ENCODE assay signal across 8 cellular contexts in genomic region chr12:106248177-106248848, GRCh38. TPM values are rescaled to one million over a fixed set of nuclear protein-coding genes. Genes with fewer than 3 reads are reported as not detected.
DNase-seq lines count a peak whose midpoint lies in the region; ATAC-seq lines count a peak whose summit lies in the region.

No MANE protein-coding gene starts in this region.

- in situ Hi-C loops in SK-MEL-5 (cut with HindIII; ENCODE audit: low pct_unique_long_range_greater_than_20kb, low sequenced_read_pairs): no loop called here

- H3K9ac ChIP-seq in skeletal muscle satellite cell (ENCODE audit: low read depth, low read length): peak overlapping the region; percentile 99

- no peaks in the 10 kb centered on the region for H3K27me3 ChIP-seq in skeletal muscle satellite cell (ENCODE audit: control insufficient read depth, insufficient read depth, low read length)

- ATAC-seq in HG02885 (IDR thresholded peaks at IDR 0.05; ENCODE audit: poor library complexity, unreplicated experiment): peak; percentile 23

- peaks cover 32% of the 10 kb centered on the region for H3K4me1 ChIP-seq in skeletal muscle satellite cell (ENCODE audit: control insufficient read depth, insufficient read depth, low read length)

- DNase-seq in activated gamma-delta T cell treated with Interleukin-2 at 50 U/mL for 16 hours (peak; percentile 12), activated gamma-delta T cell (lab: John Stamatoyannopoulos, UW) (no peak), SK-MEL-5 (ENCODE audit: low read depth, low spot score) (peak; percentile 68), cerebellar cortex (ENCODE audit: low spot score) (peak; percentile 67), iris pigment epithelial cell (ENCODE audit: low read depth) (peak; percentile 76), HUDEP-2 (lab: John Stamatoyannopoulos, UW; ENCODE audit: unreplicated experiment in 76 of 76) (no peak)

- peaks cover 18% of the 10 kb centered on the region for H3K36me3 ChIP-seq in skeletal muscle satellite cell (ENCODE audit: insufficient read depth, low read length)

- peak overlapping the region; percentile 90 for H3K4me3 ChIP-seq in skeletal muscle satellite cell (ENCODE audit: low read length)

- no peaks in the 10 kb centered on the region for H3K9me3 ChIP-seq in skeletal muscle satellite cell (replicated peaks; ENCODE audit: low read length)

- peak overlapping the region; percentile 94 for H3K4me2 ChIP-seq in skeletal muscle satellite cell (ENCODE audit: low read length)

RNA-seq across cellular contexts. Expression of gene CKAP4, which starts 0.5 kb away (rescaled TPM):
- total RNA-seq in SK-MEL-5 (2014; rRNA removed; shearing (Covaris generic)): 54.9 and 55.8 TPM in 2 replicates
- 164 and 205 TPM in 2 replicates for polyA plus RNA-seq in SK-MEL-5 (2015; cell fraction: cytosol; rRNA removed)
- 18.1 and 23.8 TPM in 2 replicates for polyA plus RNA-seq in SK-MEL-5 (2015; cell fraction: nucleus; rRNA removed)
- 169 and 179 TPM in 2 replicates for total RNA-seq in skeletal muscle satellite cell (2012; rRNA removed)

RNA-seq across cellular contexts. Expression of gene TCP11L2, which starts 54.2 kb away (rescaled TPM):
- total RNA-seq in SK-MEL-5 (2014; rRNA removed; shearing (Covaris generic)): 8.3 and 9.4 TPM in 2 replicates
- 3.7 and 10.2 TPM in 2 replicates for polyA plus RNA-seq in SK-MEL-5 (2015; cell fraction: cytosol; rRNA removed)
- polyA plus RNA-seq in SK-MEL-5 (2015; cell fraction: nucleus; rRNA removed): 11.0 and 16.0 TPM in 2 replicates
- 10.3 and 10.9 TPM in 2 replicates for total RNA-seq in skeletal muscle satellite cell (2012; rRNA removed)

Comparison
In these comparisons a context has a peak if more than half of its experiments do, and no peak if none do; other contexts are left out.
1. DNase-seq: peak in activated gamma-delta T cell treated with Interleukin-2 at 50 U/mL for 16 hours (single experiment), SK-MEL-5 (single experiment), cerebellar cortex (single experiment) and iris pigment epithelial cell (single experiment); none in activated gamma-delta T cell (single experiment) and HUDEP-2 (0 of 76).